16 cellular contexts compared by ENCODE assay signal in genomic region chr3:5039585-5039984, GRCh38.
A peak's percentile ranks its signal among the peaks of the same experiment; 100 is the strongest.
DNase-seq lines count a peak whose midpoint lies in the region; ATAC-seq lines count a peak whose summit lies in the region.
"Had no signal": no experiment of that assay in that cellular context is flagged by ENCODE, and none has a peak within 500 bp of the region (broad histone marks: within the 10 kb centered on the region; RNA-seq: fewer than 3 reads in every experiment).

No MANE protein-coding gene starts in this region.

- H3K36me3 Mint-ChIP-seq in T-helper 1 cell treated with Interleukin-12 subunit alpha and Interleukin-12 subunit beta and Interleukin-4 antibody, amounts not matched to agents 30 μg/mL and 1 μg/mL, for 36 hours (ENCODE audit: low read depth), result peaks cover 5% of the 10 kb centered on the region
- H3K36me3 Mint-ChIP-seq in activated T-helper 2 cell treated with anti-CD3 and anti-CD28 coated beads, Interferon-gamma antibody, Interleukin-2, Interleukin-4, amounts not matched to agents 10 μg/mL and 5 μg/mL and 100 μg/mL, durations not matched to agents 14 hours and 24 hours and 36 hours (ENCODE audit: low read depth), result no peaks in the 10 kb centered on the region
- H3K36me3 Mint-ChIP-seq in natural killer cell treated with Interleukin-12 subunit alpha and Interleukin-12 subunit beta and Interleukin-15 and Interleukin-18, amount 100 ng/mL, for 72 hours, result peaks cover 9% of the 10 kb centered on the region

- DNase-seq in T-helper 1 cell (no peak), HCEC 1CT (no peak), kidney glomerular epithelial cell (lab: John Stamatoyannopoulos, UW) (no peak)
- DNase-seq in activated T-helper 2 cell treated with anti-CD3 and anti-CD28 coated beads, Interferon-gamma antibody, Interleukin-2, Interleukin-4, amounts not matched to agents 10 μg/mL and 5 μg/mL and 100 μg/mL, durations not matched to agents 14 hours and 24 hours and 36 hours (ENCODE audit: low spot score), result no peak
- no peak for DNase-seq in natural killer cell treated with Interleukin-12 subunit alpha and Interleukin-12 subunit beta and Interleukin-15 and Interleukin-18, amount 100 ng/mL, for 72 hours (ENCODE audit: low spot score)
- DNase-seq: AML-193; Caco-2; CD4-positive, alpha-beta T cell; DMS153; DMS79; GDM1 had no signal

- no peak overlapping the region for H3K4me3 Mint-ChIP-seq in T-helper 1 cell treated with Interleukin-12 subunit alpha and Interleukin-12 subunit beta and Interleukin-4 antibody, amounts not matched to agents 30 μg/mL and 1 μg/mL, for 36 hours
- no peak overlapping the region for H3K4me3 Mint-ChIP-seq in activated T-helper 2 cell treated with anti-CD3 and anti-CD28 coated beads, Interferon-gamma antibody, Interleukin-2, Interleukin-4, amounts not matched to agents 10 μg/mL and 5 μg/mL and 100 μg/mL, durations not matched to agents 14 hours and 24 hours and 36 hours (ENCODE audit: low read depth)
- peak overlapping the region; percentile 92 for H3K4me3 Mint-ChIP-seq in natural killer cell treated with Interleukin-12 subunit alpha and Interleukin-12 subunit beta and Interleukin-15 and Interleukin-18, amount 100 ng/mL, for 72 hours
- H3K4me3 Mint-ChIP-seq: CD4-positive, alpha-beta T cell; GM23338 had no signal

- intact Hi-C loops in activated T-helper 2 cell treated with anti-CD3 and anti-CD28 coated beads, Interferon-gamma antibody, Interleukin-2, Interleukin-4, amounts not matched to agents 10 μg/mL and 5 μg/mL and 100 μg/mL, durations not matched to agents 14 hours and 24 hours and 36 hours (cut with micrococcal nuclease), result loop anchor here (2.0 kb wide), 2 partner anchors 17 to 33 kb away; no protein-coding TSS in a partner anchor

- H3K27me3 Mint-ChIP-seq in T-helper 1 cell treated with Interleukin-12 subunit alpha and Interleukin-12 subunit beta and Interleukin-4 antibody, amounts not matched to agents 30 μg/mL and 1 μg/mL, for 36 hours (ENCODE audit: low read depth), result no peaks in the 10 kb centered on the region
- H3K27me3 Mint-ChIP-seq in activated T-helper 2 cell treated with anti-CD3 and anti-CD28 coated beads, Interferon-gamma antibody, Interleukin-2, Interleukin-4, amounts not matched to agents 10 μg/mL and 5 μg/mL and 100 μg/mL, durations not matched to agents 14 hours and 24 hours and 36 hours (ENCODE audit: low read depth), result no peaks in the 10 kb centered on the region
- H3K27me3 Mint-ChIP-seq in natural killer cell treated with Interleukin-12 subunit alpha and Interleukin-12 subunit beta and Interleukin-15 and Interleukin-18, amount 100 ng/mL, for 72 hours, result no peaks in the 10 kb centered on the region
- H3K27me3 Mint-ChIP-seq: CD4-positive, alpha-beta T cell had no signal

- peak overlapping the region; percentile 33 for H3K27ac Mint-ChIP-seq in T-helper 1 cell treated with Interleukin-12 subunit alpha and Interleukin-12 subunit beta and Interleukin-4 antibody, amounts not matched to agents 30 μg/mL and 1 μg/mL, for 36 hours
- H3K27ac Mint-ChIP-seq in activated T-helper 2 cell treated with anti-CD3 and anti-CD28 coated beads, Interferon-gamma antibody, Interleukin-2, Interleukin-4, amounts not matched to agents 10 μg/mL and 5 μg/mL and 100 μg/mL, durations not matched to agents 14 hours and 24 hours and 36 hours, result peak overlapping the region; percentile 50
- peak overlapping the region; percentile 99 to 100 for H3K27ac Mint-ChIP-seq in natural killer cell treated with Interleukin-12 subunit alpha and Interleukin-12 subunit beta and Interleukin-15 and Interleukin-18, amount 100 ng/mL, for 72 hours
- H3K27ac Mint-ChIP-seq: CD4-positive, alpha-beta T cell; GM23338 had no signal

- H3K4me1 Mint-ChIP-seq in T-helper 1 cell treated with Interleukin-12 subunit alpha and Interleukin-12 subunit beta and Interleukin-4 antibody, amounts not matched to agents 30 μg/mL and 1 μg/mL, for 36 hours (ENCODE audit: low read depth), result peaks cover 37% of the 10 kb centered on the region
- peaks cover 38% of the 10 kb centered on the region for H3K4me1 Mint-ChIP-seq in activated T-helper 2 cell treated with anti-CD3 and anti-CD28 coated beads, Interferon-gamma antibody, Interleukin-2, Interleukin-4, amounts not matched to agents 10 μg/mL and 5 μg/mL and 100 μg/mL, durations not matched to agents 14 hours and 24 hours and 36 hours (ENCODE audit: low read depth)
- peaks cover 59 to 74% of the 10 kb centered on the region in 2 donors for H3K4me1 Mint-ChIP-seq in natural killer cell treated with Interleukin-12 subunit alpha and Interleukin-12 subunit beta and Interleukin-15 and Interleukin-18, amount 100 ng/mL, for 72 hours (ENCODE audit: low read depth in 2 of 2)
- H3K4me1 Mint-ChIP-seq: GM23338 had no signal

- no peak for ATAC-seq in natural killer cell treated with Interleukin-12 subunit alpha and Interleukin-12 subunit beta and Interleukin-15 and Interleukin-18, amount 100 ng/mL, for 72 hours
- ATAC-seq in HG02973 (IDR thresholded peaks at IDR 0.05; ENCODE audit: unreplicated experiment), result no peak
- ATAC-seq: A549, GM23338, HCT116 had no signal

- no peaks in the 10 kb centered on the region for H3K9me3 Mint-ChIP-seq in T-helper 1 cell treated with Interleukin-12 subunit alpha and Interleukin-12 subunit beta and Interleukin-4 antibody, amounts not matched to agents 30 μg/mL and 1 μg/mL, for 36 hours
- no peaks in the 10 kb centered on the region for H3K9me3 Mint-ChIP-seq in activated T-helper 2 cell treated with anti-CD3 and anti-CD28 coated beads, Interferon-gamma antibody, Interleukin-2, Interleukin-4, amounts not matched to agents 10 μg/mL and 5 μg/mL and 100 μg/mL, durations not matched to agents 14 hours and 24 hours and 36 hours
- H3K9me3 Mint-ChIP-seq in natural killer cell treated with Interleukin-12 subunit alpha and Interleukin-12 subunit beta and Interleukin-15 and Interleukin-18, amount 100 ng/mL, for 72 hours, result no peaks in the 10 kb centered on the region
- H3K9me3 Mint-ChIP-seq: CD4-positive, alpha-beta T cell; GM23338 had no signal

Comparison
In these comparisons a context has a peak if more than half of its experiments do, and no peak if none do; other contexts are left out.
1. H3K27ac Mint-ChIP-seq: peak in every context shown above with its lines; median percentile 100 in natural killer cell treated with Interleukin-12 subunit alpha and Interleukin-12 subunit beta and Interleukin-15 and Interleukin-18, amount 100 ng/mL, for 72 hours; 50 in activated T-helper 2 cell treated with anti-CD3 and anti-CD28 coated beads, Interferon-gamma antibody, Interleukin-2, Interleukin-4, amounts not matched to agents 10 μg/mL and 5 μg/mL and 100 μg/mL, durations not matched to agents 14 hours and 24 hours and 36 hours; 33 in T-helper 1 cell treated with Interleukin-12 subunit alpha and Interleukin-12 subunit beta and Interleukin-4 antibody, amounts not matched to agents 30 μg/mL and 1 μg/mL, for 36 hours.